In the genomic region with DNA sequence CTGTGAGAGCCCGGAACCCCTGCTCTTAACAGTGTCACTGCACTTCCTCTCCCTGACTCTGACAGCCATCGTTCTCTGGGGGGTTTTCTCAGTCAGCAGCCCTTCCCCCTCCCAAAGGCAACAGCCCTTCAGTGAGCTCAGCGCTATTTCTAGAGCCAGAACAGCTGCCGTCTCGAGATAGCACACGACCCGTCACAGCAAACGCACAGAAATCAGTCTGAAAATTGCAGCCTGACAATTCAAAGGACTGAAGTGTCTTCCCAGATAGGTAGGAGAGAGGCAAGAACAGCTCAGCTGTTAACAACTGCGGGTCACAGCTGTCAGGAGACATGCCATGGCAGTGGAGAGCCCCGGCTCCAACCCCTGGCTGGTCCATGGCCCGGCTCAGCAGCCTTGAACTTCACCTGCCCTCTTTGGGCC, we compare ENCODE assay signal across 14 cellular contexts. TPM values are rescaled to one million over a fixed set of nuclear protein-coding genes. Genes with fewer than 3 reads are reported as not detected.
A peak's percentile ranks its signal among the peaks of the same experiment; 100 is the strongest.
DNase-seq lines count a peak whose midpoint lies in the region; ATAC-seq and TF ChIP-seq lines count a peak whose summit lies in the region.
"Had no signal": no experiment of that assay in that cellular context is flagged by ENCODE, and none has a peak within 500 bp of the region (broad histone marks: within the 10 kb centered on the region; RNA-seq: fewer than 3 reads in every experiment).

No MANE protein-coding gene starts in this region.

- intact Hi-C loops in left cardiac atrium (cut with DNase I), result no loop called here
- intact Hi-C loops in breast epithelium (cut with DNase I; ENCODE audit: low total_unique reads), result no loop called here

- H3K9me3 ChIP-seq in breast epithelium (no peaks in the 10 kb centered on the region), osteoblast (ENCODE audit: low read depth, low read length) (no peaks in the 10 kb centered on the region)
- H3K9me3 ChIP-seq: tibial artery had no signal

- H3K4me1 ChIP-seq in breast epithelium, result no peaks in the 10 kb centered on the region
- H3K4me1 ChIP-seq in osteoblast (ENCODE audit: insufficient read depth, low read length), result peaks cover 11% of the 10 kb centered on the region
- H3K4me1 ChIP-seq: tibial artery had no signal

- H3K27me3 Mint-ChIP-seq in activated T-cell treated with anti-CD3 and anti-CD28 coated beads, Interleukin-2, amount 50 U/mL, for 24 hours, result peaks cover 5% of the 10 kb centered on the region

- no peak overlapping the region for H3K4me3 Mint-ChIP-seq in activated T-cell treated with anti-CD3 and anti-CD28 coated beads, Interleukin-2, amount 50 U/mL, for 24 hours
- H3K4me3 Mint-ChIP-seq: naive thymus-derived CD8-positive, alpha-beta T cell had no signal

- H4K20me1 ChIP-seq in osteoblast (ENCODE audit: insufficient read depth, low read length), result no peaks in the 10 kb centered on the region

- no peaks in the 10 kb centered on the region for H3K36me3 ChIP-seq in breast epithelium
- no peaks in the 10 kb centered on the region for H3K36me3 ChIP-seq in osteoblast (ENCODE audit: insufficient read depth, low read length)
- H3K36me3 ChIP-seq: tibial artery had no signal

- no peaks in the 10 kb centered on the region for H3K36me3 Mint-ChIP-seq in activated T-cell treated with anti-CD3 and anti-CD28 coated beads, Interleukin-2, amount 50 U/mL, for 24 hours (ENCODE audit: low read depth)
- H3K36me3 Mint-ChIP-seq: naive thymus-derived CD8-positive, alpha-beta T cell had no signal

- no peak for TF ChIP-seq POLR2A in breast epithelium (IDR thresholded peaks at IDR 0.05)

- H3K27ac Mint-ChIP-seq in activated T-cell treated with anti-CD3 and anti-CD28 coated beads, Interleukin-2, amount 50 U/mL, for 24 hours, result no peak overlapping the region
- H3K27ac Mint-ChIP-seq: naive thymus-derived CD8-positive, alpha-beta T cell had no signal

- peak; percentile 42 for DNase-seq in ELF-1 (ENCODE audit: low read depth, low spot score)
- peak; percentile 79 for DNase-seq in NCI-H2227 (lab: John Stamatoyannopoulos, UW; ENCODE audit: unreplicated experiment)
- DNase-seq in left cardiac atrium, result no peak
- no peak for DNase-seq in breast epithelium (ENCODE audit: low spot score in 2 of 2)
- no peak for DNase-seq in HT-29 (ENCODE audit: low spot score)
- no peak for DNase-seq in activated T-cell treated with anti-CD3 and anti-CD28 coated beads, Interleukin-2, amount 50 U/mL, for 24 hours
- DNase-seq in osteoblast (ENCODE audit: insufficient read length, low spot score, missing footprints), result no peak
- DNase-seq: activated gamma-delta T cell treated with Interleukin-2 at 50 U/mL for 16 hours; dermis blood vessel endothelial cell; NCI-H526 treated with DMSO at 0.1 percent for 48 hours; stimulated activated CD4-positive, alpha-beta T cell treated with anti-CD3 and anti-CD28 coated beads, Interleukin-4, amount 100 ng/mL, for 1 hour; tibial artery had no signal

- H3K4me2 ChIP-seq in osteoblast (ENCODE audit: insufficient read depth, low read length), result no peak overlapping the region

- no peaks in the 10 kb centered on the region for H3K79me2 ChIP-seq in osteoblast (ENCODE audit: insufficient read depth, low read length)

- H3K9me3 Mint-ChIP-seq in activated T-cell treated with anti-CD3 and anti-CD28 coated beads, Interleukin-2, amount 50 U/mL, for 24 hours, result no peaks in the 10 kb centered on the region
- H3K9me3 Mint-ChIP-seq: naive thymus-derived CD8-positive, alpha-beta T cell had no signal

- H3K27me3 ChIP-seq in breast epithelium (no peaks in the 10 kb centered on the region), osteoblast (ENCODE audit: insufficient read depth, low read length) (no peaks in the 10 kb centered on the region)

- peak; percentile 86 for ATAC-seq in GM21423 (IDR thresholded peaks at IDR 0.05; ENCODE audit: unreplicated experiment)
- peak; percentile 77 to 78 for ATAC-seq in left cardiac atrium
- ATAC-seq: naive thymus-derived CD8-positive, alpha-beta T cell had no signal

- H3K27ac ChIP-seq in breast epithelium (no peak overlapping the region), osteoblast (ENCODE audit: low read depth, low read length) (no peak overlapping the region)
- H3K27ac ChIP-seq: tibial artery had no signal

- no peak overlapping the region for H3K4me3 ChIP-seq in breast epithelium
- H3K4me3 ChIP-seq in osteoblast (ENCODE audit: insufficient read depth, low read length), result no peak overlapping the region
- H3K4me3 ChIP-seq: tibial artery had no signal

- H3K4me1 Mint-ChIP-seq in activated T-cell treated with anti-CD3 and anti-CD28 coated beads, Interleukin-2, amount 50 U/mL, for 24 hours (ENCODE audit: low read depth), result no peaks in the 10 kb centered on the region

- no peak overlapping the region for H2AFZ ChIP-seq in osteoblast (ENCODE audit: low read length)

- TF ChIP-seq CTCF in breast epithelium (IDR thresholded peaks at IDR 0.05) (no peak), osteoblast (IDR thresholded peaks at IDR 0.05; ENCODE audit: extremely low read depth, low read depth, low read length) (no peak)

RNA-seq across cellular contexts. Expression of a gene that starts 45.4 kb away (rescaled TPM):
- 1 to 10 TPM; 2.5 to 5.2 TPM for total RNA-seq in left cardiac atrium
- under 1 TPM in 2 of 3 donors, not detected in 1; 0.29 to 0.33 TPM for total RNA-seq in breast epithelium
- total RNA-seq in HT-29 (2014; rRNA removed; shearing (Covaris generic)), result not detected in 2 replicates
- under 0.01 TPM in 2 replicates for total RNA-seq in osteoblast
- total RNA-seq: dermis blood vessel endothelial cell had no signal

RNA-seq across cellular contexts. Expression of a gene that starts 54.4 kb away (rescaled TPM):
- total RNA-seq in left cardiac atrium, result under 1 TPM; 0.24 to 0.59 TPM
- 1 to 10 TPM in 1 of 3 donors, under 1 TPM in 2; 0.59 to 1.6 (median 0.80) TPM for total RNA-seq in breast epithelium
- total RNA-seq in HT-29 (2014; rRNA removed; shearing (Covaris generic)), result not detected in 2 replicates
- not detected in 2 replicates for total RNA-seq in osteoblast

Comparison
In these comparisons a context has a peak if more than half of its experiments do, and no peak if none do; other contexts are left out.
1. DNase-seq: peak in ELF-1 (single experiment) and NCI-H2227 (single experiment); none in left cardiac atrium (single experiment), breast epithelium (0 of 2), HT-29 (single experiment), activated T-cell treated with anti-CD3 and anti-CD28 coated beads, Interleukin-2, amount 50 U/mL, for 24 hours (single experiment) and osteoblast (single experiment).